In the genomic region with DNA sequence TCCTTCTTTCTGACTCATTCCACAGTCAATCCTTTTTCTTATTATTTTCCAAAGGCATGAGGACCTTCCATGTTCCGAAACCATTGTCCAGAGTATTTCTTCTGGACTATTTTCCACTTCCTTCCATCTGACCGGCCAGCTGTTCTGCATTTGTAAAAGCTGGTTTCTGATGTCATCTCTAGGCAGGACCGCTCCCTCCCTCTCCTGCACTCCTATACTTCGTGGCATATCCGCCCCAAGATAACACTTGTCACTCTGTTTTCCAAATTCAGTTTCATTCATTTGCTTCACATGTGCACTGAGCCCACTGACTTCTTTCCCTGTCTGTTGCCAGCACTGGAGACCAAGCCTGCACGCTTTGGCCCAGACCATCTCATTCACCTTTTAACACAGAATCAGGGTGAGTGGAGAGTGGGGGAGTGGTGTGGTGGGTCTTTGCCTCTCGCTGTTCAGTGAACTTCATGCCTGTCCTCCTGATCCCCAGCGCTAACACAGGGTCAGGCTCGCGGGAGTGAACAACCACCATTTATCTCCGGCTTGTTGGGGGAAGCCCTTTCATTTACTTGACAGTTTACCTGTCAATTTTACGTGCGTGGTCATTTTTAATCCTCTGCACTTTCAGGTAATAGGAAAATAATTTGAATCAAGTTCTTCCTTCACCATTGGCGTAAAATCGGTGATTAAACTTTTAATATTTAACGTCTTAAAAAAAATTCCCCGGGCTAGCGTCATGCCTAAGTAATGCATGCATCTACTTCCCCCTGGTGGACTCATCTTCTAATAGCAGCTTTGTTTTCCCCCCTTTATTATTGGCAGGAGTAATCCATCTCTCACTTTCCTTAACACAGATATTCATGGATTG, we compare ENCODE assay signal across 8 cellular contexts. TPM values are rescaled to one million over a fixed set of nuclear protein-coding genes. Genes with fewer than 3 reads are reported as not detected.
DNase-seq lines count a peak whose midpoint lies in the region; ATAC-seq, FAIRE-seq and TF ChIP-seq lines count a peak whose summit lies in the region.

No MANE protein-coding gene starts in this region.

- H3K79me2 ChIP-seq in H1 (ENCODE audit: control insufficient read depth in 1 of 2, insufficient read depth in 2 of 2, low read length in 2 of 2) = no peaks in the 10 kb centered on the region

- peak; percentile 92 for TF ChIP-seq RAD21 in H1 (IDR thresholded peaks at IDR 0.05 in 1 of 2, conservative IDR thresholded peaks at IDR 0.05 in 1 of 2; ENCODE audit: low read depth in 2 of 2, low read length in 2 of 2)

- WGBS in H1 (ENCODE audit: extremely low coverage in 1 of 2, insufficient coverage in 1 of 2, insufficient read length in 1 of 2, insufficient replicate concordance in 2 of 2, low coverage in 1 of 2, low lambda C conversion rate in 2 of 2, missing lambda C conversion rate in 1 of 2), 2 experiments = 51% methylated on average over 18 of the region's 18 CpGs; no CpG with 5 or more reads in 1 of the 2 experiments

- H4K8ac ChIP-seq in H1 (ENCODE audit: extremely low read depth, insufficient read depth, low read length) = no peak overlapping the region

- CTCF ChIA-PET in H1 (lab: Charles Lee; ENCODE audit: partially characterized antibody) = interaction anchor here (0.5 to 2.7 kb wide), 24 partner anchors 8 to 515 kb away, joined by 3 to 15 read pairs (median 4); no protein-coding TSS in a partner anchor

- H3K4me2 ChIP-seq in H1 (ENCODE audit: insufficient read depth in 1 of 2, low read depth in 2 of 2, low read length in 2 of 2) = peak overlapping the region; percentile 45 to 57

- FAIRE-seq in H1 (lab: Jason Lieb, UNC) = peak; percentile 88

- H3K36me3 Mint-ChIP-seq in memory B cell = no peaks in the 10 kb centered on the region

- H3K56ac ChIP-seq in H1 (replicated peaks; ENCODE audit: insufficient read length, low read depth, low read length) = no peak overlapping the region

- H4K91ac ChIP-seq in H1 (replicated peaks; ENCODE audit: insufficient read length, low read length) = no peak overlapping the region

- no peak overlapping the region for H3K23ac ChIP-seq in H1 (ENCODE audit: insufficient read length)

- H2AK5ac ChIP-seq in H1 (ENCODE audit: low read depth, low read length) = no peak overlapping the region

- DNase-seq in activated T-cell treated with anti-CD3 and anti-CD28 coated beads for 24 hours (ENCODE audit: low read depth) = peak; percentile 7
- DNase-seq in activated T-cell treated with anti-CD3 and anti-CD28 coated beads for 4 hours = no peak
- peak; percentile 84 for DNase-seq in LHCN-M2 (ENCODE audit: low read depth)
- peak; percentile 70 for DNase-seq in RKO (ENCODE audit: low spot score)
- peak in 1 of 2 experiments; percentile 49 for DNase-seq in H1 (ENCODE audit: low read depth in 1 of 2, low spot score in 2 of 2)
- peak; percentile 21 to 50 for DNase-seq in memory B cell (ENCODE audit: low spot score in 2 of 2)
- DNase-seq in vagina (ENCODE audit: extremely low spot score in 2 of 2) = no peak
- DNase-seq in activated CD4-positive, CD25-positive, alpha-beta regulatory T cell treated with anti-CD3 and anti-CD28 coated beads, Interleukin-2, amount 50 U/mL, for 72 hours = no peak

- H2BK120ac ChIP-seq in H1 (replicated peaks; ENCODE audit: low read depth, low read length) = no peak overlapping the region

- no peak overlapping the region for H3K18ac ChIP-seq in H1 (ENCODE audit: extremely low read depth, low read length)

- no peak for TF ChIP-seq POLR2A in H1 (IDR thresholded peaks at IDR 0.05; ENCODE audit: control extremely low read depth in 1 of 2, low read depth in 2 of 2, low read length in 2 of 2)
- TF ChIP-seq POLR2A in vagina (IDR thresholded peaks at IDR 0.05) = no peak

- H3K9me3 ChIP-seq in H1 (ENCODE audit: insufficient read depth in 2 of 2, low read depth in 1 of 2, low read length in 1 of 2) (no peaks in the 10 kb centered on the region), vagina (no peaks in the 10 kb centered on the region)

- no peak overlapping the region for H2BK5ac ChIP-seq in H1 (ENCODE audit: low read depth, low read length)

- TF ChIP-seq EP300 in H1 (IDR thresholded peaks at IDR 0.05; ENCODE audit: borderline replicate concordance in 1 of 2, low read depth in 2 of 2, low read length in 2 of 2) = no peak

- H3K36me3 ChIP-seq in H1 (ENCODE audit: control insufficient read depth in 2 of 4, insufficient read depth in 4 of 4, low read length in 3 of 4) (no peaks in the 10 kb centered on the region), vagina (no peaks in the 10 kb centered on the region)

- H3K4me1 Mint-ChIP-seq in memory B cell = no peaks in the 10 kb centered on the region

- no peak overlapping the region for H3K9ac ChIP-seq in H1 (replicated peaks in 1 of 4; ENCODE audit: extremely low read depth in 1 of 4, low read depth in 3 of 4, low read length in 3 of 4)

- H2BK12ac ChIP-seq in H1 (ENCODE audit: low read depth, low read length) = 0 out of 2 replicates have a peak overlapping the region, but pooled peaks have one; percentile 86

- peak overlapping the region; percentile 77; the same call in 1 of the 2 replicates for H2AFZ ChIP-seq in H1 (ENCODE audit: low read length)

- no peak overlapping the region for H3K14ac ChIP-seq in H1 (ENCODE audit: insufficient read length)

- no peaks in the 10 kb centered on the region for H3K27me3 Mint-ChIP-seq in memory B cell

- H3K9me3 Mint-ChIP-seq in memory B cell = no peaks in the 10 kb centered on the region

- H3K27ac ChIP-seq in H1 (ENCODE audit: low read depth, low read length) (no peak overlapping the region), vagina (peak overlapping the region; percentile 57)

- H3K23me2 ChIP-seq in H1 (ENCODE audit: low read depth, low read length) = no peaks in the 10 kb centered on the region; the same call in 1 of the 2 replicates

- TF ChIP-seq CTCF in H1 (IDR thresholded peaks at IDR 0.05; ENCODE audit: control extremely low read depth in 1 of 3, insufficient read depth in 1 of 3, low read depth in 1 of 3, low read length in 3 of 3) (peak in 2 of 3 experiments; percentile 61 to 62; a peak in 3 of 4 replicates), vagina (IDR thresholded peaks at IDR 0.05) (peak; percentile 53 to 90 (median 79))

- no peaks in the 10 kb centered on the region for H4K20me1 ChIP-seq in H1 (replicated peaks in 1 of 2; ENCODE audit: control insufficient read depth in 1 of 2, insufficient read depth in 2 of 2, low read length in 2 of 2)

- intact Hi-C loops in vagina (cut with DNase I) = no loop called here

- H3K4me3 Mint-ChIP-seq in memory B cell = no peak overlapping the region

- H3K4me1 ChIP-seq in H1 (replicated peaks in 1 of 4; ENCODE audit: control insufficient read depth in 3 of 4, insufficient read depth in 4 of 4, low read length in 3 of 4) = peaks cover 0 to 5% (median 1%) of the 10 kb centered on the region in 4 experiments; a peak in 1 of 7 replicates
- peaks cover 9% of the 10 kb centered on the region for H3K4me1 ChIP-seq in vagina

- H2BK20ac ChIP-seq in H1 (ENCODE audit: low read length) = no peak overlapping the region

- H2BK15ac ChIP-seq in H1 (ENCODE audit: low read length) = peak overlapping the region; percentile 4; the same call in 1 of the 2 replicates

- H4K5ac ChIP-seq in H1 (ENCODE audit: insufficient read length, low read depth, low read length) = no peak overlapping the region

- POLR2A ChIA-PET in H1 (lab: Charles Lee; ENCODE audit: partially characterized antibody) = interaction anchor here (1.0 to 1.6 kb wide), 2 partner anchors 18 to 206 kb away, joined by 3 to 4 read pairs; no protein-coding TSS in a partner anchor

- peak overlapping the region in 1 of 4 experiments; percentile 43; a peak in 2 of 8 replicates for H3K4me3 ChIP-seq in H1 (ENCODE audit: extremely low read depth in 1 of 4, insufficient read depth in 2 of 4, low read depth in 3 of 4, low read length in 4 of 4)
- peak overlapping the region; percentile 12 to 33 for H3K4me3 ChIP-seq in vagina

- no peak overlapping the region for H3K4ac ChIP-seq in H1 (replicated peaks; ENCODE audit: insufficient read length, low read depth, low read length)

- no peaks in the 10 kb centered on the region for H3K79me1 ChIP-seq in H1 (ENCODE audit: low read depth, low read length)

- H3K27me3 ChIP-seq in H1 (replicated peaks in 1 of 4; ENCODE audit: control insufficient read depth in 3 of 4, extremely low read depth in 1 of 4, insufficient read depth in 3 of 4, low read length in 3 of 4) (no peaks in the 10 kb centered on the region), vagina (no peaks in the 10 kb centered on the region)

- no peak overlapping the region for H3K27ac Mint-ChIP-seq in memory B cell

- ATAC-seq in memory B cell (ENCODE audit: low read depth) = peak; percentile 56

TF ChIP-seq in H1, 55 proteins besides CTCF, POLR2A, EP300 and RAD21:
- TF ChIP-seq, protein P1, sequence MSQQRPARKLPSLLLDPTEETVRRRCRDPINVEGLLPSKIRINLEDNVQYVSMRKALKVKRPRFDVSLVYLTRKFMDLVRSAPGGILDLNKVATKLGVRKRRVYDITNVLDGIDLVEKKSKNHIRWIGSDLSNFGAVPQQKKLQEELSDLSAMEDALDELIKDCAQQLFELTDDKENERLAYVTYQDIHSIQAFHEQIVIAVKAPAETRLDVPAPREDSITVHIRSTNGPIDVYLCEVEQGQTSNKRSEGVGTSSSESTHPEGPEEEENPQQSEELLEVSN (IDR thresholded peaks at IDR 0.05) = peak; percentile 39; the same call in 1 of the 2 replicates
- TF ChIP-seq SIRT6 (IDR thresholded peaks at IDR 0.05; ENCODE audit: low read length) = no peak
- TF ChIP-seq SAP30 (IDR thresholded peaks at IDR 0.05; ENCODE audit: insufficient read depth, insufficient replicate concordance, low read length) = no peak

RNA-seq across cellular contexts. Expression of a gene that starts 52.5 kb away (rescaled TPM):
- total RNA-seq in LHCN-M2 (2014; rRNA removed) (238 and 300 TPM in 2 replicates), vagina (131 TPM)
- 174 TPM for polyA plus RNA-seq in LHCN-M2 (2012)
- 37.6 and 41.2 TPM in 2 replicates for total RNA-seq in H1 (2021; fragmentation: NEBNext Ultra II Directional; extraction: Animal tissue kit (Norgen Biotek cat#: 25700))
- polyA plus RNA-seq in H1 (2011; rRNA removed) = 10.1 and 26.4 TPM in 2 replicates
- polyA plus RNA-seq in H1 (2011; cell fraction: cytosol; rRNA removed) = 21.7 TPM
- polyA plus RNA-seq in H1 (2011; cell fraction: nucleus; rRNA removed) = 6.6 TPM
- polyA plus RNA-seq in H1 (2012, experiment 1 of 2) = 23.2 to 31.0 TPM (median 27.3 TPM) in 4 replicates
- polyA plus RNA-seq in H1 (2012, experiment 2 of 2) = 33.4 TPM
- 13.4 TPM for polyA plus RNA-seq in H1 (2013, experiment 1 of 2)
- 13.5 TPM for polyA plus RNA-seq in H1 (2013, experiment 2 of 2)
- polyA minus RNA-seq in H1 (2011; rRNA and poly(A)+ RNA removed) = 7.8 and 8.9 TPM in 2 replicates
- polyA minus RNA-seq in H1 (2011; cell fraction: cytosol; rRNA and poly(A)+ RNA removed) = 8.1 TPM
- polyA minus RNA-seq in H1 (2011; cell fraction: nucleus; rRNA and poly(A)+ RNA removed) = 7.9 TPM

Comparison
In these comparisons a context has a peak if more than half of its experiments do, and no peak if none do; other contexts are left out.
1. DNase-seq: peak in activated T-cell treated with anti-CD3 and anti-CD28 coated beads for 24 hours (single experiment), LHCN-M2 (single experiment), RKO (single experiment) and memory B cell (2 of 2); none in activated T-cell treated with anti-CD3 and anti-CD28 coated beads for 4 hours (single experiment), vagina (0 of 2) and activated CD4-positive, CD25-positive, alpha-beta regulatory T cell treated with anti-CD3 and anti-CD28 coated beads, Interleukin-2, amount 50 U/mL, for 72 hours (single experiment).